ENCODE assay signal across 9 cellular contexts in the genomic region with DNA sequence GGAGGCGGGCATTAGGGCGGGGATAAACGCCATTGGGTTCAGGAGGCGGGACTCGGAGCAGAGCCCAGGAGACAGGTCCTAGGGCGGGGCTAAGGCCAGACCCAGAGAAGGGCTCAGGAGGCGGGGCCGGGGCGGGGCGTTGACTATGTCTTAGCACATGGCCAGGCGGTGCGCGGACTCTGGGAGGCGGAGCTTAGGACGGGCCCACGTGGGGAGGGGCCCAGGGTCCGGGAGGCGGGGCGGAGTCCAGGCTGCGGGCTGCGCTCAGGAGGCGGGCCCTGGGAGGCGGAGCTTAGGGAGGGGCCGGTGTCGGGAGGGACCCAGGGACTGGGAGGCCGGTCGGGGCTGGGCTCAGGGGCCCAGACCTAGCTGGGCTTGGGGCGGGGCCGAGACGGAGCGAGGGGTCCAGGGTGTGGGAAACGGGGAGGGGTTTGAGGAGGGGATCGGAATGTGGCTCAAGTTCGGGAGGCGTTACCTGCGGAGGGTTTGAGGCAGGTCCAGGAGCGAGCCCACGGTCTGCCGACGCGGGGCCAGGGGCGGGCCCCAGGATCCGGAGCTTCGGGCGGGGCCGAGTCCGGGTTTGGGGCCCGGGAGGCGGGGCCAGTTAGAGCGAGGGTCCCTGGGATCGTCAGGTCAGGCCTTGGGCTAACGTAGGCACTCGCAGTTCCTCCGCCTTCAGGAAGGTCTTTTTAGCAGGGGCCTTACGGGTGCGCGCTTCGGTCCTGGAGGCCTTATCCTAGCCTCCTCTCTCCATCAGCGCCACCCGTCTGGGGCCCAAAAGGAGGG. TPM values are rescaled to one million over a fixed set of nuclear protein-coding genes. Genes with fewer than 3 reads are reported as not detected.
A peak's percentile ranks its signal among the peaks of the same experiment; 100 is the strongest.
DNase-seq lines count a peak whose midpoint lies in the region; ATAC-seq and TF ChIP-seq lines count a peak whose summit lies in the region.
"Not testable (repeated sequence)": the region's sequence is repeated elsewhere in the genome, so short reads cannot be mapped to it uniquely, and the experiment has no call there.
"Had no signal": no experiment of that assay in that cellular context is flagged by ENCODE, and none has a peak within 500 bp of the region (broad histone marks: within the 10 kb centered on the region; RNA-seq: fewer than 3 reads in every experiment).

No MANE protein-coding gene starts in this region.

- peaks cover 15% of the 10 kb centered on the region for H3K27me3 Mint-ChIP-seq in T-helper 1 cell treated with Interleukin-12 subunit alpha and Interleukin-12 subunit beta and Interleukin-4 antibody, amounts not matched to agents 30 μg/mL and 1 μg/mL, for 36 hours (ENCODE audit: low read depth)
- not testable (repeated sequence) for H3K27me3 Mint-ChIP-seq in activated naive CD8-positive, alpha-beta T cell treated with anti-CD3 and anti-CD28 coated beads, Interleukin-2, amount 50 U/mL, for 24 hours

- H3K27me3 ChIP-seq in ovary, suprapubic skin: not testable (repeated sequence)

- H3K4me3 ChIP-seq in GM08714 (ENCODE audit: low read length): peak overlapping the region; percentile 94
- H3K4me3 ChIP-seq in ovary: peak overlapping the region; percentile 55
- peak overlapping the region; percentile 85 for H3K4me3 ChIP-seq in suprapubic skin

- peak overlapping the region; percentile 95 for H3K4me3 Mint-ChIP-seq in T-helper 1 cell treated with Interleukin-12 subunit alpha and Interleukin-12 subunit beta and Interleukin-4 antibody, amounts not matched to agents 30 μg/mL and 1 μg/mL, for 36 hours
- peak overlapping the region; percentile 93 for H3K4me3 Mint-ChIP-seq in activated naive CD8-positive, alpha-beta T cell treated with anti-CD3 and anti-CD28 coated beads, Interleukin-2, amount 50 U/mL, for 24 hours

- ATAC-seq in HG02884 (IDR thresholded peaks at IDR 0.05; ENCODE audit: unreplicated experiment): peak; percentile 59
- peak; percentile 30 for ATAC-seq in activated naive CD8-positive, alpha-beta T cell treated with anti-CD3 and anti-CD28 coated beads, Interleukin-2, amount 50 U/mL, for 24 hours
- not testable (repeated sequence) for ATAC-seq in Right ventricle myocardium superior (ENCODE audit: poor library complexity)

- H3K36me3 Mint-ChIP-seq in T-helper 1 cell treated with Interleukin-12 subunit alpha and Interleukin-12 subunit beta and Interleukin-4 antibody, amounts not matched to agents 30 μg/mL and 1 μg/mL, for 36 hours (ENCODE audit: low read depth); activated naive CD8-positive, alpha-beta T cell treated with anti-CD3 and anti-CD28 coated beads, Interleukin-2, amount 50 U/mL, for 24 hours (ENCODE audit: low read depth): not testable (repeated sequence)

- intact Hi-C loops in Right ventricle myocardium superior (cut with DNase I); ovary (cut with DNase I): not testable (repeated sequence)

- TF ChIP-seq POLR2A in ovary (IDR thresholded peaks at IDR 0.05): peak; percentile 47
- not testable (repeated sequence) for TF ChIP-seq POLR2A in suprapubic skin (IDR thresholded peaks at IDR 0.05)

- peaks cover 10% of the 10 kb centered on the region for H3K4me1 Mint-ChIP-seq in T-helper 1 cell treated with Interleukin-12 subunit alpha and Interleukin-12 subunit beta and Interleukin-4 antibody, amounts not matched to agents 30 μg/mL and 1 μg/mL, for 36 hours (ENCODE audit: low read depth)
- peaks cover 27% of the 10 kb centered on the region for H3K4me1 Mint-ChIP-seq in activated naive CD8-positive, alpha-beta T cell treated with anti-CD3 and anti-CD28 coated beads, Interleukin-2, amount 50 U/mL, for 24 hours

- not testable (repeated sequence) for TF ChIP-seq EP300 in ovary (IDR thresholded peaks at IDR 0.05); suprapubic skin (IDR thresholded peaks at IDR 0.05)

- not testable (repeated sequence) for H3K9me3 Mint-ChIP-seq in T-helper 1 cell treated with Interleukin-12 subunit alpha and Interleukin-12 subunit beta and Interleukin-4 antibody, amounts not matched to agents 30 μg/mL and 1 μg/mL, for 36 hours; activated naive CD8-positive, alpha-beta T cell treated with anti-CD3 and anti-CD28 coated beads, Interleukin-2, amount 50 U/mL, for 24 hours

- not testable (repeated sequence) for H3K9me3 ChIP-seq in ovary, suprapubic skin

- not testable (repeated sequence) for H3K4me1 ChIP-seq in ovary (ENCODE audit: insufficient read depth)
- peaks cover 12% of the 10 kb centered on the region for H3K4me1 ChIP-seq in suprapubic skin

- WGBS in ovary, 3 donors: 1 to 2% (median 1%) methylated on average over 27 to 59 of the region's 60 CpGs
- WGBS in suprapubic skin: 0% methylated on average over 37 of the region's 60 CpGs

- TF ChIP-seq CTCF in ovary (IDR thresholded peaks at IDR 0.05); suprapubic skin (IDR thresholded peaks at IDR 0.05): not testable (repeated sequence)

- peak overlapping the region; percentile 100 for H3K27ac Mint-ChIP-seq in T-helper 1 cell treated with Interleukin-12 subunit alpha and Interleukin-12 subunit beta and Interleukin-4 antibody, amounts not matched to agents 30 μg/mL and 1 μg/mL, for 36 hours
- peak overlapping the region; percentile 91 for H3K27ac Mint-ChIP-seq in activated naive CD8-positive, alpha-beta T cell treated with anti-CD3 and anti-CD28 coated beads, Interleukin-2, amount 50 U/mL, for 24 hours

- peak; percentile 91 for DNase-seq in NCI-H1694 treated with DMSO at 0.1 percent for 48 hours (lab: John Stamatoyannopoulos, UW)
- DNase-seq in activated naive CD8-positive, alpha-beta T cell treated with anti-CD3 and anti-CD28 coated beads, Interleukin-2, amount 50 U/mL, for 24 hours: peak; percentile 97
- peak; percentile 100 for DNase-seq in Right ventricle myocardium superior
- peak; percentile 99 to 100 (median 100) for DNase-seq in ovary
- DNase-seq in suprapubic skin (ENCODE audit: low spot score in 2 of 2): peak; percentile 83 to 100

- H3K27ac ChIP-seq in ovary: peak overlapping the region; percentile 91 to 93
- H3K27ac ChIP-seq in suprapubic skin: peak overlapping the region; percentile 70

- not testable (repeated sequence) for H3K36me3 ChIP-seq in ovary, suprapubic skin

RNA-seq across cellular contexts. Expression of a gene that starts 30.4 kb away (rescaled TPM):
- total RNA-seq in Right ventricle myocardium superior (0.43 TPM), ovary (1 to 10 TPM in 3 of 7 donors, under 1 TPM in 2, not detected in 2; 0.54 to 3.5 (median 1.5) TPM), suprapubic skin (not detected)
- not detected for polyA plus RNA-seq in ovary
- polyA plus RNA-seq: adipose tissue had no signal
